Comparison of ENCODE assay signal across 9 cellular contexts in genomic region chr11:57763568-57763967, GRCh38. TPM values are rescaled to one million over a fixed set of nuclear protein-coding genes. Genes with fewer than 3 reads are reported as not detected.
A peak's percentile ranks its signal among the peaks of the same experiment; 100 is the strongest.
DNase-seq lines count a peak whose midpoint lies in the region; ATAC-seq and TF ChIP-seq lines count a peak whose summit lies in the region.
"Had no signal": no experiment of that assay in that cellular context is flagged by ENCODE, and none has a peak within 500 bp of the region (broad histone marks: within the 10 kb centered on the region; RNA-seq: fewer than 3 reads in every experiment).

No MANE protein-coding gene starts in this region.

- H3K36me3 Mint-ChIP-seq in stimulated activated effector memory CD8-positive, alpha-beta T cell treated with anti-CD3 and anti-CD28 coated beads, Interleukin-12 subunit alpha, Interleukin-12 subunit beta, amount 100 ng/mL, for 72 hours = peaks cover 6% of the 10 kb centered on the region

- CTCF ChIA-PET in SK-N-SH (lab: Yijun Ruan, JAX) = interaction anchor here (0.8 to 10.0 kb wide), 8 partner anchors 9 to 305 kb away, joined by 3 to 116 read pairs (median 6); partner anchors contain the start of genes BTBD18 and UBE2L6

- H3F3A ChIP-seq in SK-N-SH (replicated peaks; ENCODE audit: insufficient read depth) = peaks cover 5% of the 10 kb centered on the region

- H3K4me1 ChIP-seq in SK-N-SH (ENCODE audit: control insufficient read depth in 1 of 2, insufficient read depth in 2 of 2, low read depth in 1 of 2, low read length in 1 of 2) (peaks cover 5 to 17% of the 10 kb centered on the region in 2 experiments; a peak in 3 of 4 replicates), prostate gland (replicated peaks) (peaks cover 8% of the 10 kb centered on the region)

- H3K4me3 Mint-ChIP-seq in stimulated activated effector memory CD8-positive, alpha-beta T cell treated with anti-CD3 and anti-CD28 coated beads, Interleukin-12 subunit alpha, Interleukin-12 subunit beta, amount 100 ng/mL, for 72 hours = no peak overlapping the region

- H3K9ac ChIP-seq in SK-N-SH = peak overlapping the region; percentile 95

- H3K4me2 ChIP-seq in SK-N-SH = peak overlapping the region; percentile 86

- WGBS in SK-N-SH (ENCODE audit: low lambda C conversion rate) = 5% methylated on average over 1 of the region's 1 CpG
- WGBS in prostate gland = 4% methylated on average over 1 of the region's 1 CpG

- peaks cover 40% of the 10 kb centered on the region for H4K20me1 ChIP-seq in SK-N-SH (ENCODE audit: insufficient read depth)

- intact Hi-C loops in prostate gland (cut with DNase I) = loop anchor here (5.0 kb wide), 2 partner anchors 39 to 96 kb away; partner anchors contain the start of gene ZDHHC5

- H3K27ac Mint-ChIP-seq in stimulated activated effector memory CD8-positive, alpha-beta T cell treated with anti-CD3 and anti-CD28 coated beads, Interleukin-12 subunit alpha, Interleukin-12 subunit beta, amount 100 ng/mL, for 72 hours = no peak overlapping the region

- no peaks in the 10 kb centered on the region for H3K4me1 Mint-ChIP-seq in stimulated activated effector memory CD8-positive, alpha-beta T cell treated with anti-CD3 and anti-CD28 coated beads, Interleukin-12 subunit alpha, Interleukin-12 subunit beta, amount 100 ng/mL, for 72 hours

- H2AFZ ChIP-seq in SK-N-SH (ENCODE audit: low read depth) = no peak overlapping the region

- POLR2A ChIA-PET in SK-N-SH (lab: Yijun Ruan, JAX) = no interaction called here

- ATAC-seq in stimulated activated effector memory CD8-positive, alpha-beta T cell treated with anti-CD3 and anti-CD28 coated beads, Interleukin-12 subunit alpha, Interleukin-12 subunit beta, amount 100 ng/mL, for 72 hours = no peak
- ATAC-seq in HG03135 (IDR thresholded peaks at IDR 0.05; ENCODE audit: unreplicated experiment) = no peak
- ATAC-seq in HG03045 (IDR thresholded peaks at IDR 0.05; ENCODE audit: unreplicated experiment) = no peak

- no peaks in the 10 kb centered on the region for H3K9me2 ChIP-seq in SK-N-SH

- H3K9me3 ChIP-seq in SK-N-SH (no peaks in the 10 kb centered on the region), prostate gland (no peaks in the 10 kb centered on the region)

- TF ChIP-seq CTCF in SK-N-SH (IDR thresholded peaks at IDR 0.05) = peak; percentile 37
- peak in 2 of 4 experiments; percentile 41 for TF ChIP-seq CTCF in prostate gland (IDR thresholded peaks at IDR 0.05)

- TF ChIP-seq RAD21 in SK-N-SH (IDR thresholded peaks at IDR 0.05; ENCODE audit: low read length) = peak; percentile 6; the same call in 1 of the 2 replicates

- no peaks in the 10 kb centered on the region for H3K9me3 Mint-ChIP-seq in stimulated activated effector memory CD8-positive, alpha-beta T cell treated with anti-CD3 and anti-CD28 coated beads, Interleukin-12 subunit alpha, Interleukin-12 subunit beta, amount 100 ng/mL, for 72 hours

- TF ChIP-seq EP300 in SK-N-SH (IDR thresholded peaks at IDR 0.05; ENCODE audit: borderline replicate concordance in 1 of 2, low read depth in 1 of 2, low read length in 1 of 2) = no peak

- H3K27me3 ChIP-seq in SK-N-SH (ENCODE audit: insufficient read depth) (no peaks in the 10 kb centered on the region), prostate gland (replicated peaks; ENCODE audit: insufficient read depth) (no peaks in the 10 kb centered on the region)

- H3K36me3 ChIP-seq in SK-N-SH (replicated peaks in 1 of 2; ENCODE audit: control insufficient read depth in 1 of 2, insufficient read depth in 2 of 2, low read length in 1 of 2) (peaks cover 0 to 7% of the 10 kb centered on the region in 2 experiments), prostate gland (no peaks in the 10 kb centered on the region)

- H3K4me3 ChIP-seq in GM08714 (ENCODE audit: low read length) = peak overlapping the region; percentile 100
- H3K4me3 ChIP-seq in SK-N-SH (ENCODE audit: low read depth in 2 of 2, low read length in 1 of 2) = peak overlapping the region; percentile 63 to 73
- peak overlapping the region; percentile 46 to 69 for H3K4me3 ChIP-seq in prostate gland

- H3K79me2 ChIP-seq in SK-N-SH (ENCODE audit: insufficient read depth) = peaks cover 69% of the 10 kb centered on the region

- TF ChIP-seq POLR2A in prostate gland (IDR thresholded peaks at IDR 0.05) = peak; percentile 16

- H3K27ac ChIP-seq in SK-N-SH (ENCODE audit: low read depth in 2 of 2, low read length in 1 of 2) = peak overlapping the region; percentile 24 to 96; a peak in 3 of 4 replicates
- peak overlapping the region; percentile 92 to 97 for H3K27ac ChIP-seq in prostate gland

- peak; percentile 45 for DNase-seq in SK-N-SH
- peak; percentile 56 for DNase-seq in glomerular visceral epithelial cell (ENCODE audit: extremely low spot score)
- DNase-seq in prostate gland (ENCODE audit: low spot score) = peak; percentile 15
- DNase-seq in stimulated activated effector memory CD8-positive, alpha-beta T cell treated with anti-CD3 and anti-CD28 coated beads, Interleukin-12 subunit alpha, Interleukin-12 subunit beta, amount 100 ng/mL, for 72 hours (ENCODE audit: low spot score in 2 of 2) = no peak
- no peak for DNase-seq in NCI-H1092 treated with DMSO at 0.1 percent for 48 hours (lab: John Stamatoyannopoulos, UW)

TF ChIP-seq in SK-N-SH, 30 proteins besides CTCF, POLR2A, EP300 and RAD21:
- no peak for TF ChIP-seq REST (IDR thresholded peaks at IDR 0.05; ENCODE audit: low read depth, low read length)

RNA-seq across cellular contexts. Expression of gene CTNND1, which starts 2.0 kb away (rescaled TPM):
- polyA plus RNA-seq in SK-N-SH (2012; rRNA removed) = 39.4 and 49.4 TPM in 2 replicates
- 38.3 and 40.5 TPM in 2 replicates for polyA plus RNA-seq in SK-N-SH (2012; cell fraction: cytosol; rRNA removed)
- 59.2 and 69.5 TPM in 2 replicates for polyA plus RNA-seq in SK-N-SH (2012; cell fraction: nucleus; rRNA removed)
- total RNA-seq in prostate gland = 100 to 1,000 TPM; 189 to 223 TPM

RNA-seq across cellular contexts. Expression of gene BTBD18, which starts 11.9 kb away (rescaled TPM):
- not detected in 2 replicates for polyA plus RNA-seq in SK-N-SH (2012; rRNA removed)
- polyA plus RNA-seq in SK-N-SH (2012; cell fraction: cytosol; rRNA removed) = not detected in 2 replicates
- polyA plus RNA-seq in SK-N-SH (2012; cell fraction: nucleus; rRNA removed) = not detected in 2 replicates
- 1 to 10 TPM in 1 of 2 donors, not detected in 1; 1.0 TPM for total RNA-seq in prostate gland
- total RNA-seq: NCI-H460 had no signal

RNA-seq across cellular contexts. Expression of gene SELENOH, which starts 22.3 kb away (rescaled TPM):
- polyA plus RNA-seq in SK-N-SH (2012; rRNA removed) = 291 and 333 TPM in 2 replicates
- 289 and 306 TPM in 2 replicates for polyA plus RNA-seq in SK-N-SH (2012; cell fraction: cytosol; rRNA removed)
- polyA plus RNA-seq in SK-N-SH (2012; cell fraction: nucleus; rRNA removed) = 183 and 301 TPM in 2 replicates
- total RNA-seq in prostate gland = 100 to 1,000 TPM; 181 to 334 TPM

RNA-seq across cellular contexts. Expression of gene TMX2, which starts 51.2 kb away (rescaled TPM):
- 88.6 and 94.6 TPM in 2 replicates for polyA plus RNA-seq in SK-N-SH (2012; rRNA removed)
- polyA plus RNA-seq in SK-N-SH (2012; cell fraction: cytosol; rRNA removed) = 82.1 and 93.4 TPM in 2 replicates
- 99.7 and 117 TPM in 2 replicates for polyA plus RNA-seq in SK-N-SH (2012; cell fraction: nucleus; rRNA removed)
- 10 to 100 TPM; 80.8 to 84.4 TPM for total RNA-seq in prostate gland

RNA-seq across cellular contexts. Expression of gene MED19, which starts 51.6 kb away (rescaled TPM):
- polyA plus RNA-seq in SK-N-SH (2012; rRNA removed) = 35.2 and 38.7 TPM in 2 replicates
- polyA plus RNA-seq in SK-N-SH (2012; cell fraction: cytosol; rRNA removed) = 32.2 and 33.1 TPM in 2 replicates
- polyA plus RNA-seq in SK-N-SH (2012; cell fraction: nucleus; rRNA removed) = 37.6 and 38.1 TPM in 2 replicates
- total RNA-seq in prostate gland = 10 to 100 TPM; 14.8 to 39.4 TPM

Comparison
In these comparisons a context has a peak if more than half of its experiments do, and no peak if none do; other contexts are left out.
1. DNase-seq: peak in SK-N-SH (single experiment), glomerular visceral epithelial cell (single experiment) and prostate gland (single experiment); none in stimulated activated effector memory CD8-positive, alpha-beta T cell treated with anti-CD3 and anti-CD28 coated beads, Interleukin-12 subunit alpha, Interleukin-12 subunit beta, amount 100 ng/mL, for 72 hours (0 of 2) and NCI-H1092 treated with DMSO at 0.1 percent for 48 hours (single experiment).
2. Peak in every context shown above with its lines, with median percentiles within 50 percentile points of each other: H3K4me3 ChIP-seq.